In the genomic region with DNA sequence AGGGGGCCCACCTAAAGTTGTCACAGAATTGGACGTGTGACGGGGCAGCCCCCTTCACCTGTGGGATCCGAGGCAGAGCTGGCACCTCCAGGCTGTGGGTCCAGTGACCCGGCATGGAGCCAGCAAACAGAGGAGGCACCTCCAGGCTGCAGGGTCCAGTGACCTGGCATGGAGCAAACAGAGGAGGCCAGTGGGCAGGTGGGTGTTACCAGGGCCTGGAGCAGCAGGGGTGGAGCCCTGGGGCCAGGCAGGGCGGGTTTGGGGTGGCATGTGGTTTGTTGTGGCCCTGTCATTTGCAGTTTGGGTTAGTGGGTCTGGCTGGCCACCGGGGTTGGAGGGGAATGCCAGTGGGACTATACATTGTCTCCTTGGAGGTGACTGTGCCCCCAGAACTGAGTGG, we compare ENCODE assay signal across 22 cellular contexts.
DNase-seq lines count a peak whose midpoint lies in the region; ATAC-seq, FAIRE-seq and TF ChIP-seq lines count a peak whose summit lies in the region.
"Had no signal": no experiment of that assay in that cellular context is flagged by ENCODE, and none has a peak within 500 bp of the region (broad histone marks: within the 10 kb centered on the region; RNA-seq: fewer than 3 reads in every experiment).

No MANE protein-coding gene starts in this region.

- 89% methylated on average over 5 of the region's 6 CpGs for WGBS in HepG2 (ENCODE audit: low lambda C conversion rate)
- WGBS in neuronal stem cell (ENCODE audit: extremely low coverage in 2 of 2, insufficient read length in 2 of 2, insufficient replicate concordance in 1 of 2), 2 donors = no CpG with 5 or more reads among the region's 6 CpGs
- WGBS in upper lobe of left lung, 2 donors = 72 to 80% methylated on average over 3 to 6 of the region's 6 CpGs

- peaks cover 31% of the 10 kb centered on the region for H3K4me1 ChIP-seq in CD8-positive, alpha-beta T cell (ENCODE audit: insufficient read depth, low read length)
- H3K4me1 ChIP-seq in HepG2 (ENCODE audit: insufficient read depth, low read length) = peaks cover 52% of the 10 kb centered on the region
- H3K4me1 ChIP-seq in neuronal stem cell (ENCODE audit: control insufficient read depth in 2 of 2, insufficient read depth in 1 of 2, low read depth in 1 of 2, low read length in 2 of 2) = peaks cover 17 to 23% of the 10 kb centered on the region in 2 donors
- peaks cover 29 to 71% (median 40%) of the 10 kb centered on the region in 4 donors for H3K4me1 ChIP-seq in upper lobe of left lung
- H3K4me1 ChIP-seq: SJSA1 had no signal

- H3K27ac ChIP-seq in CD8-positive, alpha-beta T cell (ENCODE audit: low read depth, low read length) = no peak overlapping the region
- no peak overlapping the region for H3K27ac ChIP-seq in HepG2 (ENCODE audit: extremely low read length, insufficient read depth, low read length)
- H3K27ac ChIP-seq in neuronal stem cell (replicated peaks; ENCODE audit: low read length) = no peak overlapping the region
- peak overlapping the region; percentile 61 to 87 (median 78) for H3K27ac ChIP-seq in upper lobe of left lung
- H3K27ac ChIP-seq: C4-2B, Peyer's patch, SJSA1 had no signal

- TF ChIP-seq POLR2A in HepG2 (IDR thresholded peaks at IDR 0.05; ENCODE audit: insufficient read depth in 1 of 2, low read depth in 2 of 2, low read length in 2 of 2) (no peak), upper lobe of left lung (IDR thresholded peaks at IDR 0.05) (no peak)

- H3K23ac ChIP-seq in neuronal stem cell (ENCODE audit: low read depth, low read length, poor library complexity) = peak overlapping the region; percentile 21

- no peaks in the 10 kb centered on the region for H3K36me3 ChIP-seq in CD8-positive, alpha-beta T cell (ENCODE audit: insufficient read depth, low read length)
- H3K36me3 ChIP-seq in HepG2 (replicated peaks in 1 of 2; ENCODE audit: control insufficient read depth in 1 of 2, insufficient read depth in 2 of 2, low read length in 2 of 2) (peaks cover 0 to 3% of the 10 kb centered on the region in 2 experiments; a peak in 2 of 5 replicates), neuronal stem cell (replicated peaks in 1 of 2; ENCODE audit: control insufficient read depth in 2 of 2, insufficient read depth in 2 of 2, low read length in 2 of 2) (no peaks in the 10 kb centered on the region), upper lobe of left lung (peaks cover 0 to 10% (median 3%) of the 10 kb centered on the region in 4 donors)
- H3K36me3 ChIP-seq: SJSA1 had no signal

- H3K18ac ChIP-seq in neuronal stem cell (ENCODE audit: low read length) = peak overlapping the region; percentile 81

- peaks cover 3% of the 10 kb centered on the region for H3K79me1 ChIP-seq in neuronal stem cell (ENCODE audit: low read depth, low read length)

- H2BK15ac ChIP-seq in neuronal stem cell (ENCODE audit: low read length) = peak overlapping the region; percentile 68

- H3K27me3 ChIP-seq in CD8-positive, alpha-beta T cell (ENCODE audit: insufficient read depth, low read length) = no peaks in the 10 kb centered on the region
- H3K27me3 ChIP-seq in HepG2 (ENCODE audit: control insufficient read depth in 1 of 2, insufficient read depth in 2 of 2, low read length in 2 of 2) (no peaks in the 10 kb centered on the region), neuronal stem cell (ENCODE audit: control insufficient read depth in 3 of 3, insufficient read depth in 3 of 3, low read depth in 1 of 3, low read length in 3 of 3) (peaks cover 0 to 2% (median 0%) of the 10 kb centered on the region in 3 experiments), upper lobe of left lung (no peaks in the 10 kb centered on the region)
- H3K27me3 ChIP-seq: MG63, Peyer's patch, SJSA1 had no signal

- H2AFZ ChIP-seq in HepG2 (ENCODE audit: low read length) (no peak overlapping the region), neuronal stem cell (ENCODE audit: low read length) (no peak overlapping the region)

- no peak overlapping the region for H3K4me3 ChIP-seq in CD8-positive, alpha-beta T cell (ENCODE audit: low read depth, low read length)
- H3K4me3 ChIP-seq in HepG2 (replicated peaks in 1 of 3; ENCODE audit: insufficient read depth in 1 of 3, low read depth in 2 of 3, low read length in 3 of 3) (no peak overlapping the region), neuronal stem cell (ENCODE audit: low read length in 2 of 2) (no peak overlapping the region), upper lobe of left lung (no peak overlapping the region)
- H3K4me3 ChIP-seq: K562, MG63, Peyer's patch, SJSA1 had no signal

- no peaks in the 10 kb centered on the region for H3K9me3 ChIP-seq in CD8-positive, alpha-beta T cell (ENCODE audit: low read length)
- no peaks in the 10 kb centered on the region for H3K9me3 ChIP-seq in HepG2 (ENCODE audit: low read length)
- peaks cover 0 to 4% of the 10 kb centered on the region in 2 donors for H3K9me3 ChIP-seq in neuronal stem cell (replicated peaks in 1 of 2; ENCODE audit: control insufficient read depth in 2 of 2, insufficient read depth in 1 of 2, low read depth in 1 of 2, low read length in 2 of 2)
- no peaks in the 10 kb centered on the region for H3K9me3 ChIP-seq in upper lobe of left lung
- H3K9me3 ChIP-seq: MG63, Peyer's patch, SJSA1 had no signal

- no peak for TF ChIP-seq RAD21 in HepG2 (CRISPR knock-in tag; IDR thresholded peaks at IDR 0.05)

- H3K27ac Mint-ChIP-seq in CD8-positive, alpha-beta T cell = peak overlapping the region; percentile 62

- H3K9ac ChIP-seq in HepG2 (ENCODE audit: insufficient read depth, low read depth, low read length) = no peak overlapping the region
- H3K9ac ChIP-seq in neuronal stem cell (ENCODE audit: low read depth, low read length, poor library complexity) = no peak overlapping the region

- in situ Hi-C loops in HepG2 (cut with HindIII; ENCODE audit: extremely low pct_ligation_motif_present, low pct_unique_long_range_greater_than_20kb) = no loop called here

- H2BK120ac ChIP-seq in neuronal stem cell (ENCODE audit: low read depth, low read length) = no peak overlapping the region

- no peak for TF ChIP-seq EP300 in HepG2 (IDR thresholded peaks at IDR 0.05; ENCODE audit: low read depth in 2 of 2, low read length in 2 of 2)
- no peak for TF ChIP-seq EP300 in HepG2 (CRISPR knock-in tag; IDR thresholded peaks at IDR 0.05; ENCODE audit: borderline replicate concordance)
- no peak for TF ChIP-seq EP300 in upper lobe of left lung (IDR thresholded peaks at IDR 0.05)

- DNase-seq in CD8-positive, alpha-beta T cell = no peak
- DNase-seq in HepG2 (ENCODE audit: low spot score) = no peak
- DNase-seq in neuronal stem cell (ENCODE audit: low spot score) = no peak
- DNase-seq in upper lobe of left lung = peak in 1 of 2 donors; percentile 63
- no peak for DNase-seq in HTR-8/SVneo (ENCODE audit: insufficient read length, low spot score)
- no peak for DNase-seq in activated naive CD4-positive, alpha-beta T cell treated with anti-CD3 and anti-CD28 coated beads, Interleukin-2, amount 50 U/mL, for 16 hours
- DNase-seq: AML-193, EL, GF-D8, H7, MG63, NCI-H1048, NCI-H1417 treated with DMSO at 0.1 percent for 48 hours, NCI-H187, NCI-H2227 treated with DMSO at 0.1 percent for 48 hours, NCI-H524, NCI-H774, Peyer's patch had no signal

- H2BK12ac ChIP-seq in neuronal stem cell (ENCODE audit: low read length) = no peak overlapping the region

- H2BK5ac ChIP-seq in neuronal stem cell (ENCODE audit: low read length) = peak overlapping the region; percentile 55

- no peak for ATAC-seq in CD8-positive, alpha-beta T cell
- ATAC-seq in HepG2 (no peak), upper lobe of left lung (ENCODE audit: low FRiP score in 2 of 2) (no peak), HG02588 (IDR thresholded peaks at IDR 0.05; ENCODE audit: unreplicated experiment) (no peak)

- no peak overlapping the region for H3K4me3 Mint-ChIP-seq in CD8-positive, alpha-beta T cell

- H3K4me2 ChIP-seq in HepG2 (ENCODE audit: low read depth, low read length) (no peak overlapping the region), neuronal stem cell (ENCODE audit: insufficient read depth, low read length, poor library complexity, severe bottlenecking) (no peak overlapping the region)

- no peak overlapping the region for H4K8ac ChIP-seq in neuronal stem cell (ENCODE audit: low read depth, low read length)

- no peak for TF ChIP-seq CTCF in CD8-positive, alpha-beta T cell (IDR thresholded peaks at IDR 0.05)
- TF ChIP-seq CTCF in HepG2 (CRISPR knock-in tag; IDR thresholded peaks at IDR 0.05) = no peak
- no peak for TF ChIP-seq CTCF in upper lobe of left lung (IDR thresholded peaks at IDR 0.05)

- no peaks in the 10 kb centered on the region for H3K27me3 Mint-ChIP-seq in CD8-positive, alpha-beta T cell (ENCODE audit: low read depth)

- H3K36me3 Mint-ChIP-seq in CD8-positive, alpha-beta T cell = peaks cover 24% of the 10 kb centered on the region

- peaks cover 70% of the 10 kb centered on the region for H3K4me1 Mint-ChIP-seq in CD8-positive, alpha-beta T cell (ENCODE audit: low read depth)

- no peak for FAIRE-seq in HepG2 (lab: Jason Lieb, UNC)
- FAIRE-seq in HTR-8/SVneo (lab: Jason Lieb, UNC) = no peak
- FAIRE-seq: K562 had no signal

- peaks cover 46% of the 10 kb centered on the region for H4K20me1 ChIP-seq in HepG2 (ENCODE audit: insufficient read depth, low read length)

- intact Hi-C loops in CD8-positive, alpha-beta T cell (cut with DNase I, micrococcal nuclease) = loop anchor here in 1 of 2 experiments (2.0 kb wide), 1 partner anchor 28 kb away; no protein-coding TSS in a partner anchor
- intact Hi-C loops in HepG2 (cut with micrococcal nuclease; ENCODE audit: unreplicated experiment) = no loop called here

- peak overlapping the region; percentile 78 for H3K4ac ChIP-seq in neuronal stem cell (ENCODE audit: low read length)

- H2AK5ac ChIP-seq in neuronal stem cell (ENCODE audit: low read depth, low read length) = peak overlapping the region; percentile 99

- peaks cover 16% of the 10 kb centered on the region for H3K79me2 ChIP-seq in HepG2 (ENCODE audit: insufficient read depth, low read length)

- H4K91ac ChIP-seq in neuronal stem cell (ENCODE audit: low read depth, low read length, poor library complexity) = no peak overlapping the region

- CTCF ChIA-PET in CD8-positive, alpha-beta T cell (lab: Charles Lee) = no interaction called here
- CTCF ChIA-PET in HepG2 (lab: Yijun Ruan, JAX; ENCODE audit: low intra/inter-chr PET ratio, low total read pairs) = no interaction called here

- no TSS peak for BruUV-seq in HepG2 (replicated peaks; lab: Mats Ljungman, UMichigan)

- no peaks in the 10 kb centered on the region for H3K9me3 Mint-ChIP-seq in CD8-positive, alpha-beta T cell

- POLR2A ChIA-PET in CD8-positive, alpha-beta T cell (lab: Charles Lee) = no interaction called here
- POLR2A ChIA-PET in HepG2 (lab: Yijun Ruan, JAX) = no interaction called here

- peak overlapping the region; percentile 11 for H3K14ac ChIP-seq in neuronal stem cell (ENCODE audit: low read length)

TF ChIP-seq in HepG2, 621 proteins besides CTCF, POLR2A, EP300 and RAD21 (continues in another document):
- no peak for TF ChIP-seq KLF9 (CRISPR knock-in tag; IDR thresholded peaks at IDR 0.05; ENCODE audit: low read depth)
- no peak for TF ChIP-seq ZNF292 (CRISPR knock-in tag; IDR thresholded peaks at IDR 0.05; ENCODE audit: borderline replicate concordance, low read depth)

Comparison
In these comparisons a context has a peak if more than half of its experiments do, and no peak if none do; other contexts are left out.
1. H3K27ac ChIP-seq: peak in upper lobe of left lung (4 of 4); none in CD8-positive, alpha-beta T cell (single experiment), HepG2 (single experiment) and neuronal stem cell (single experiment).